17 cellular contexts compared by ENCODE assay signal in genomic region chr6:80535914-80536565, GRCh38.
DNase-seq lines count a peak whose midpoint lies in the region; ATAC-seq and TF ChIP-seq lines count a peak whose summit lies in the region.
"Had no signal": no experiment of that assay in that cellular context is flagged by ENCODE, and none has a peak within 500 bp of the region (broad histone marks: within the 10 kb centered on the region; RNA-seq: fewer than 3 reads in every experiment).

No MANE protein-coding gene starts in this region.

- peaks cover 4% of the 10 kb centered on the region for H3K9me3 Mint-ChIP-seq in neural crest cell

- H3K4me1 Mint-ChIP-seq in neural crest cell: no peaks in the 10 kb centered on the region
- H3K4me1 Mint-ChIP-seq: activated naive CD8-positive, alpha-beta T cell treated with anti-CD3 and anti-CD28 coated beads, Interleukin-2, amount 10 ng/mL, durations not matched to agents 7 days and 5 days; IgD-negative memory B cell had no signal

- DNase-seq in NOMO-1 treated with DMSO at 0.1 percent for 48 hours (lab: John Stamatoyannopoulos, UW; ENCODE audit: unreplicated experiment) (peak; percentile 14), NOMO-1 treated with dmso at 0.1 percent for 144 hours (lab: John Stamatoyannopoulos, UW; ENCODE audit: unreplicated experiment) (no peak), MV-4-11 (lab: John Stamatoyannopoulos, UW) (peak; percentile 62), choroid plexus epithelial cell (ENCODE audit: low read depth) (peak; percentile 45), neural crest cell (ENCODE audit: low read depth, low spot score) (no peak), CD1c-positive myeloid dendritic cell (ENCODE audit: extremely low spot score) (no peak)
- DNase-seq: activated CD8-positive, alpha-beta memory T cell treated with anti-CD3 and anti-CD28 coated beads, Interleukin-2, amount 50 U/mL, for 4 hours; activated naive CD8-positive, alpha-beta T cell treated with anti-CD3 and anti-CD28 coated beads, Interleukin-2, amount 10 ng/mL, durations not matched to agents 7 days and 5 days; DMS153; esophagus squamous epithelium; NCI-H187 treated with DMSO at 0.1 percent for 48 hours; NCI-H774; SHP77 treated with DMSO at 0.1 percent for 48 hours; transverse colon had no signal

- H3K36me3 Mint-ChIP-seq in neural crest cell (ENCODE audit: low read depth): peaks cover 3% of the 10 kb centered on the region
- H3K36me3 Mint-ChIP-seq: IgD-negative memory B cell had no signal

- H3K4me3 Mint-ChIP-seq in neural crest cell: no peak overlapping the region
- H3K4me3 Mint-ChIP-seq: activated naive CD8-positive, alpha-beta T cell treated with anti-CD3 and anti-CD28 coated beads, Interleukin-2, amount 10 ng/mL, durations not matched to agents 7 days and 5 days; IgD-negative memory B cell had no signal

- no peak overlapping the region for H3K4me3 ChIP-seq in choroid plexus epithelial cell (ENCODE audit: low read depth, low read length)
- H3K4me3 ChIP-seq: esophagus squamous epithelium, transverse colon had no signal

- ATAC-seq in HG02571 (IDR thresholded peaks at IDR 0.05; ENCODE audit: unreplicated experiment) (no peak), HG03025 (IDR thresholded peaks at IDR 0.05; ENCODE audit: low FRiP score, unreplicated experiment) (no peak)

- peak overlapping the region; percentile 28 for H3K27ac Mint-ChIP-seq in neural crest cell (ENCODE audit: unreplicated experiment)
- H3K27ac Mint-ChIP-seq: activated naive CD8-positive, alpha-beta T cell treated with anti-CD3 and anti-CD28 coated beads, Interleukin-2, amount 10 ng/mL, durations not matched to agents 7 days and 5 days; IgD-negative memory B cell had no signal

- TF ChIP-seq CTCF in choroid plexus epithelial cell (conservative IDR thresholded peaks at IDR 0.05; ENCODE audit: low read depth, low read length) (no peak), neural crest cell (conservative IDR thresholded peaks at IDR 0.05) (no peak)

- no peaks in the 10 kb centered on the region for H3K27me3 Mint-ChIP-seq in neural crest cell (ENCODE audit: low read depth)
- H3K27me3 Mint-ChIP-seq: IgD-negative memory B cell had no signal

Comparison
In these comparisons a context has a peak if more than half of its experiments do, and no peak if none do; other contexts are left out.
1. DNase-seq: peak in NOMO-1 treated with DMSO at 0.1 percent for 48 hours (single experiment), MV-4-11 (single experiment) and choroid plexus epithelial cell (single experiment); none in NOMO-1 treated with dmso at 0.1 percent for 144 hours (single experiment), neural crest cell (single experiment) and CD1c-positive myeloid dendritic cell (single experiment).